ENCODE assay signal across 11 cellular contexts in genomic region chr1:111221276-111221632, GRCh38. TPM values are rescaled to one million over a fixed set of nuclear protein-coding genes. Genes with fewer than 3 reads are reported as not detected.
DNase-seq lines count a peak whose midpoint lies in the region; ATAC-seq, FAIRE-seq and TF ChIP-seq lines count a peak whose summit lies in the region.
"Had no signal": no experiment of that assay in that cellular context is flagged by ENCODE, and none has a peak within 500 bp of the region (broad histone marks: within the 10 kb centered on the region; RNA-seq: fewer than 3 reads in every experiment).

No MANE protein-coding gene starts in this region.

- no peak overlapping the region for H2BK120ac ChIP-seq in H1 (replicated peaks; ENCODE audit: low read depth, low read length)

- H3K14ac ChIP-seq in H1 (ENCODE audit: insufficient read length), result no peak overlapping the region

- H3K27me3 ChIP-seq in BLaER1 (no peaks in the 10 kb centered on the region), OCI-LY3 (ENCODE audit: low read depth, low read length) (no peaks in the 10 kb centered on the region; the same call in 1 of the 2 replicates), H1 (replicated peaks in 1 of 4; ENCODE audit: control insufficient read depth in 3 of 4, extremely low read depth in 1 of 4, insufficient read depth in 3 of 4, low read length in 3 of 4) (no peaks in the 10 kb centered on the region), lower lobe of right lung (ENCODE audit: low read depth) (no peaks in the 10 kb centered on the region)

- no peak overlapping the region for H3K23ac ChIP-seq in H1 (ENCODE audit: insufficient read length)

- H3K4ac ChIP-seq in H1 (replicated peaks; ENCODE audit: insufficient read length, low read depth, low read length), result no peak overlapping the region

- WGBS in H1 (ENCODE audit: extremely low coverage in 1 of 2, insufficient coverage in 1 of 2, insufficient read length in 1 of 2, insufficient replicate concordance in 2 of 2, low coverage in 1 of 2, low lambda C conversion rate in 2 of 2, missing lambda C conversion rate in 1 of 2), 2 experiments, result 72% methylated on average over 2 of the region's 2 CpGs; no CpG with 5 or more reads in 1 of the 2 experiments

- H3K4me2 ChIP-seq in BLaER1 (peak overlapping the region; percentile 90), OCI-LY3 (ENCODE audit: low read length) (peak overlapping the region; percentile 71), H1 (ENCODE audit: insufficient read depth in 1 of 2, low read depth in 2 of 2, low read length in 2 of 2) (no peak overlapping the region)

- no peak overlapping the region for H3K4me3 ChIP-seq in BLaER1
- H3K4me3 ChIP-seq in OCI-LY3 (ENCODE audit: low read length), result no peak overlapping the region
- H3K4me3 ChIP-seq in H1 (ENCODE audit: extremely low read depth in 1 of 4, insufficient read depth in 2 of 4, low read depth in 3 of 4, low read length in 4 of 4), result no peak overlapping the region
- H3K4me3 ChIP-seq in lower lobe of right lung, result no peak overlapping the region

- H4K20me1 ChIP-seq in BLaER1 (no peaks in the 10 kb centered on the region), OCI-LY3 (ENCODE audit: insufficient read depth, low read length) (no peaks in the 10 kb centered on the region), H1 (replicated peaks in 1 of 2; ENCODE audit: control insufficient read depth in 1 of 2, insufficient read depth in 2 of 2, low read length in 2 of 2) (no peaks in the 10 kb centered on the region)

- TF ChIP-seq RAD21 in H1 (IDR thresholded peaks at IDR 0.05 in 1 of 2, conservative IDR thresholded peaks at IDR 0.05 in 1 of 2; ENCODE audit: low read depth in 2 of 2, low read length in 2 of 2), result no peak

- 0 out of 2 replicates have a peak, but pooled peaks have one; percentile 32 for TF ChIP-seq POLR2A in GM12891 (IDR thresholded peaks at IDR 0.05; ENCODE audit: low read depth, low read length)
- no peak for TF ChIP-seq POLR2A in H1 (IDR thresholded peaks at IDR 0.05; ENCODE audit: control extremely low read depth in 1 of 2, low read depth in 2 of 2, low read length in 2 of 2)

- no peak overlapping the region for H2BK12ac ChIP-seq in H1 (ENCODE audit: low read depth, low read length)

- H2AK5ac ChIP-seq in H1 (ENCODE audit: low read depth, low read length), result no peak overlapping the region

- no peak overlapping the region for H4K91ac ChIP-seq in H1 (replicated peaks; ENCODE audit: insufficient read length, low read length)

- no peaks in the 10 kb centered on the region for H3K79me2 ChIP-seq in OCI-LY3 (ENCODE audit: low read length)
- no peaks in the 10 kb centered on the region for H3K79me2 ChIP-seq in H1 (ENCODE audit: control insufficient read depth in 1 of 2, insufficient read depth in 2 of 2, low read length in 2 of 2)

- H4K8ac ChIP-seq in H1 (ENCODE audit: extremely low read depth, insufficient read depth, low read length), result no peak overlapping the region

- no peak for TF ChIP-seq CTCF in OCI-LY3 (IDR thresholded peaks at IDR 0.05; ENCODE audit: low read depth, low read length)
- no peak for TF ChIP-seq CTCF in H1 (IDR thresholded peaks at IDR 0.05; ENCODE audit: control extremely low read depth in 1 of 3, insufficient read depth in 1 of 3, low read depth in 1 of 3, low read length in 3 of 3)
- no peak for TF ChIP-seq CTCF in lower lobe of right lung (IDR thresholded peaks at IDR 0.05)

- no peak overlapping the region for H2BK5ac ChIP-seq in H1 (ENCODE audit: low read depth, low read length)

- H3K4me1 ChIP-seq in BLaER1 (peaks cover 73% of the 10 kb centered on the region), OCI-LY3 (ENCODE audit: low read length) (peaks cover 58% of the 10 kb centered on the region), H1 (replicated peaks in 1 of 4; ENCODE audit: control insufficient read depth in 3 of 4, insufficient read depth in 4 of 4, low read length in 3 of 4) (peaks cover 0 to 8% (median under 1%) of the 10 kb centered on the region in 4 experiments; a peak in 2 of 7 replicates), lower lobe of right lung (peaks cover 63% of the 10 kb centered on the region)

- CTCF ChIA-PET in H1 (lab: Charles Lee; ENCODE audit: partially characterized antibody), result interaction anchor here (0.8 to 5.4 kb wide), 8 partner anchors 14 to 208 kb away, joined by 3 to 33 read pairs (median 4); no protein-coding TSS in a partner anchor

- 0 out of 2 replicates have a peak overlapping the region, but pooled peaks have one; percentile 8 for H2BK20ac ChIP-seq in H1 (ENCODE audit: low read length)

- no peak overlapping the region for H3K56ac ChIP-seq in H1 (replicated peaks; ENCODE audit: insufficient read length, low read depth, low read length)

- H3K9ac ChIP-seq in BLaER1 (peak overlapping the region; percentile 68), OCI-LY3 (ENCODE audit: low read length) (no peak overlapping the region), H1 (replicated peaks in 1 of 4; ENCODE audit: extremely low read depth in 1 of 4, low read depth in 3 of 4, low read length in 3 of 4) (no peak overlapping the region)

- no peaks in the 10 kb centered on the region for H3K79me1 ChIP-seq in H1 (ENCODE audit: low read depth, low read length)

- no peak overlapping the region for H3K18ac ChIP-seq in H1 (ENCODE audit: extremely low read depth, low read length)

- H3K23me2 ChIP-seq in H1 (ENCODE audit: low read depth, low read length), result no peaks in the 10 kb centered on the region

- POLR2A ChIA-PET in H1 (lab: Charles Lee; ENCODE audit: partially characterized antibody), result no interaction called here

- no peak overlapping the region for H4K5ac ChIP-seq in H1 (ENCODE audit: insufficient read length, low read depth, low read length)

- no peak overlapping the region for H2AFZ ChIP-seq in OCI-LY3 (ENCODE audit: low read depth, low read length)
- no peak overlapping the region for H2AFZ ChIP-seq in H1 (ENCODE audit: low read length)

- DNase-seq in GM12891 (ENCODE audit: insufficient read length, low spot score) (no peak), H1 (ENCODE audit: low read depth in 1 of 2, low spot score in 2 of 2) (no peak), kidney tubule cell (ENCODE audit: low spot score) (no peak), lower lobe of right lung (no peak)
- DNase-seq in stimulated activated CD4-positive, alpha-beta T cell treated with anti-CD3 and anti-CD28 coated beads, Interleukin-2, amount 100 ng/mL, for 24 hours, result no peak
- DNase-seq: NCI-H526 treated with DMSO at 0.1 percent for 48 hours, retina had no signal

- H3K36me3 ChIP-seq in BLaER1 (no peaks in the 10 kb centered on the region), OCI-LY3 (replicated peaks; ENCODE audit: low read depth, low read length) (no peaks in the 10 kb centered on the region), H1 (ENCODE audit: control insufficient read depth in 2 of 4, insufficient read depth in 4 of 4, low read length in 3 of 4) (no peaks in the 10 kb centered on the region), lower lobe of right lung (no peaks in the 10 kb centered on the region)

- intact Hi-C loops in lower lobe of right lung (cut with DNase I), result loop anchor here (10.0 kb wide), 1 partner anchor 184 kb away; no protein-coding TSS in a partner anchor

- FAIRE-seq in GM12891 (lab: Jason Lieb, UNC), result no peak
- FAIRE-seq in H1 (lab: Jason Lieb, UNC), result no peak
- FAIRE-seq: colon had no signal

- no peak overlapping the region for H2BK15ac ChIP-seq in H1 (ENCODE audit: low read length)

- no peaks in the 10 kb centered on the region for H3K9me3 ChIP-seq in BLaER1
- H3K9me3 ChIP-seq in OCI-LY3 (ENCODE audit: insufficient read depth, low read length), result peaks cover 29% of the 10 kb centered on the region; the same call in 1 of the 2 replicates
- H3K9me3 ChIP-seq in H1 (ENCODE audit: insufficient read depth in 2 of 2, low read depth in 1 of 2, low read length in 1 of 2), result no peaks in the 10 kb centered on the region
- no peaks in the 10 kb centered on the region for H3K9me3 ChIP-seq in lower lobe of right lung

- TF ChIP-seq EP300 in H1 (IDR thresholded peaks at IDR 0.05; ENCODE audit: borderline replicate concordance in 1 of 2, low read depth in 2 of 2, low read length in 2 of 2), result no peak

- H3K27ac ChIP-seq in BLaER1 (peak overlapping the region; percentile 91), OCI-LY3 (ENCODE audit: low read length) (0 out of 2 replicates have a peak overlapping the region, but pooled peaks have one; percentile 18), H1 (ENCODE audit: low read depth, low read length) (no peak overlapping the region), lower lobe of right lung (no peak overlapping the region)

- ATAC-seq in HG03439 (IDR thresholded peaks at IDR 0.05; ENCODE audit: unreplicated experiment), result no peak
- ATAC-seq in lower lobe of right lung, result no peak

TF ChIP-seq in GM12891, 5 proteins besides CTCF, POLR2A, EP300 and RAD21 (continues in another document):
- TF ChIP-seq PAX5 (IDR thresholded peaks at IDR 0.05; ENCODE audit: insufficient read depth, low read length, severe bottlenecking), result no peak
- no peak for TF ChIP-seq SPI1 (IDR thresholded peaks at IDR 0.05; ENCODE audit: low read depth, low read length)

TF ChIP-seq in H1, 55 proteins besides CTCF, POLR2A, EP300 and RAD21 (continues in another document):
- no peak for TF ChIP-seq SP4 (IDR thresholded peaks at IDR 0.05; ENCODE audit: low read length)
- TF ChIP-seq CHD2 (IDR thresholded peaks at IDR 0.05; ENCODE audit: low read length), result no peak
- TF ChIP-seq TAF1 (IDR thresholded peaks at IDR 0.05; ENCODE audit: low read depth, low read length), result no peak

RNA-seq across cellular contexts. Expression of gene CHI3L2, which starts 6.3 kb away (rescaled TPM):
- 273 TPM for polyA plus RNA-seq in GM12891 (2012; ENCODE audit: low read depth, missing spikeins)
- total RNA-seq in H1 (2021; fragmentation: NEBNext Ultra II Directional; extraction: Animal tissue kit (Norgen Biotek cat#: 25700)), result not detected in 2 replicates
- polyA plus RNA-seq in H1 (2011; rRNA removed), result not detected in 2 replicates
- not detected for polyA plus RNA-seq in H1 (2011; cell fraction: cytosol; rRNA removed)
- not detected for polyA plus RNA-seq in H1 (2011; cell fraction: nucleus; rRNA removed)
- polyA plus RNA-seq in H1 (2012, experiment 1 of 2), result not detected in 4 replicates
- polyA plus RNA-seq in H1 (2012, experiment 2 of 2), result not detected
- polyA plus RNA-seq in H1 (2013, experiment 1 of 2), result not detected
- 0.04 TPM for polyA plus RNA-seq in H1 (2013, experiment 2 of 2)
- polyA minus RNA-seq in H1 (2011; rRNA and poly(A)+ RNA removed), result not detected in 2 replicates
- polyA minus RNA-seq in H1 (2011; cell fraction: cytosol; rRNA and poly(A)+ RNA removed), result not detected
- not detected for polyA minus RNA-seq in H1 (2011; cell fraction: nucleus; rRNA and poly(A)+ RNA removed)
- total RNA-seq in lower lobe of right lung, result 31.2 TPM

RNA-seq across cellular contexts. Expression of gene DENND2D, which starts 20.8 kb away (rescaled TPM):
- polyA plus RNA-seq in GM12891 (2012; ENCODE audit: low read depth, missing spikeins), result 33.0 TPM
- total RNA-seq in H1 (2021; fragmentation: NEBNext Ultra II Directional; extraction: Animal tissue kit (Norgen Biotek cat#: 25700)), result 0.57 and 0.58 TPM in 2 replicates
- 1.4 and 1.6 TPM in 2 replicates for polyA plus RNA-seq in H1 (2011; rRNA removed)
- 1.8 TPM for polyA plus RNA-seq in H1 (2011; cell fraction: cytosol; rRNA removed)
- 2.8 TPM for polyA plus RNA-seq in H1 (2011; cell fraction: nucleus; rRNA removed)
- polyA plus RNA-seq in H1 (2012, experiment 1 of 2), result 0.84 to 2.4 TPM (median 1.3 TPM) in 4 replicates
- 1.4 TPM for polyA plus RNA-seq in H1 (2012, experiment 2 of 2)
- polyA plus RNA-seq in H1 (2013, experiment 1 of 2), result 0.47 TPM
- polyA plus RNA-seq in H1 (2013, experiment 2 of 2), result 0.48 TPM
- 2.6 and 3.0 TPM in 2 replicates for polyA minus RNA-seq in H1 (2011; rRNA and poly(A)+ RNA removed)
- 1.5 TPM for polyA minus RNA-seq in H1 (2011; cell fraction: cytosol; rRNA and poly(A)+ RNA removed)
- 4.1 TPM for polyA minus RNA-seq in H1 (2011; cell fraction: nucleus; rRNA and poly(A)+ RNA removed)
- total RNA-seq in lower lobe of right lung, result 113 TPM

Comparison
In these comparisons a context has a peak if more than half of its experiments do, and no peak if none do; other contexts are left out.
1. H3K27ac ChIP-seq: peak in BLaER1 (single experiment) and OCI-LY3 (single experiment); none in H1 (single experiment) and lower lobe of right lung (single experiment).
2. H3K4me2 ChIP-seq: peak in BLaER1 (single experiment) and OCI-LY3 (single experiment); none in H1 (0 of 2).
3. RNA of gene CHI3L2, which starts 6.3 kb away (total RNA-seq): 31.2 TPM in lower lobe of right lung (single experiment); not detected in H1; every median in the first group is over 10 times any median in the second.
4. RNA of gene DENND2D, which starts 20.8 kb away (total RNA-seq): 113 TPM in lower lobe of right lung (single experiment); 0.57 to 0.58 TPM in H1; every median in the first group is over 10 times any median in the second.